In genomic region chr11:102254047-102254446, GRCh38 we compare ENCODE assay signal across 3 cellular contexts.
TF ChIP-seq lines count a peak whose summit lies in the region.

No MANE protein-coding gene starts in this region.

TF ChIP-seq in SK-N-SH, 30 proteins besides CTCF, POLR2A, EP300 and RAD21 (continued from another document):
- TF ChIP-seq RFX5 (IDR thresholded peaks at IDR 0.05; ENCODE audit: low read length) (no peak), RXRA (IDR thresholded peaks at IDR 0.05; ENCODE audit: borderline replicate concordance, low read depth) (no peak), POLR2AphosphoS5 (IDR thresholded peaks at IDR 0.05; ENCODE audit: low read depth, low read length) (no peak), NFIC (IDR thresholded peaks at IDR 0.05; ENCODE audit: borderline replicate concordance) (no peak), TAF1 (IDR thresholded peaks at IDR 0.05; ENCODE audit: borderline replicate concordance, low read depth, low read length) (no peak), GATA2 (CRISPR knock-in tag; IDR thresholded peaks at IDR 0.05) (no peak), MAX (IDR thresholded peaks at IDR 0.05; ENCODE audit: low read depth) (no peak)

TF ChIP-seq in SK-N-SH treated with all-trans-retinoic acid at 6 μM for 48 hours, 23 proteins besides CTCF, POLR2A, EP300 and RAD21 (continued from another document):
- no peak for TF ChIP-seq CSRNP3 (CRISPR knock-in tag; IDR thresholded peaks at IDR 0.05)
- TF ChIP-seq BACH2 (CRISPR knock-in tag; IDR thresholded peaks at IDR 0.05; ENCODE audit: borderline replicate concordance), result no peak
- TF ChIP-seq POU6F1 (CRISPR knock-in tag; IDR thresholded peaks at IDR 0.05; ENCODE audit: borderline replicate concordance, low read depth), result no peak

TF ChIP-seq in endothelial cell of umbilical vein, 7 proteins besides CTCF, POLR2A, EP300 and RAD21 (continued from another document):
- TF ChIP-seq EZH2 (IDR thresholded peaks at IDR 0.05; ENCODE audit: borderline replicate concordance, low read depth, low read length, severe bottlenecking) (no peak), POLR2AphosphoS5 (IDR thresholded peaks at IDR 0.05; ENCODE audit: insufficient read depth, low read depth, low read length) (no peak), FOS (IDR thresholded peaks at IDR 0.05; ENCODE audit: borderline replicate concordance, insufficient read depth, low read length) (no peak)
